ENCODE assay signal across 27 cellular contexts in genomic region chr6:109411034-109411433, GRCh38. TPM values are rescaled to one million over a fixed set of nuclear protein-coding genes. Genes with fewer than 3 reads are reported as not detected.
"Had no signal": no experiment of that assay in that cellular context is flagged by ENCODE, and none has a peak within 500 bp of the region (broad histone marks: within the 10 kb centered on the region; RNA-seq: fewer than 3 reads in every experiment).

No MANE protein-coding gene starts in this region.

- H3K27me3 ChIP-seq: adrenal gland, body of pancreas had no signal

- H3K27ac ChIP-seq: adrenal gland, body of pancreas, KMS-11, WERI-Rb-1 had no signal

- H3K4me2 ChIP-seq: KMS-11 had no signal

- H3K27me3 Mint-ChIP-seq: activated naive CD4-positive, alpha-beta T cell treated with anti-CD3 and anti-CD28 coated beads, Interleukin-2, amount 50 U/mL, for 24 hours had no signal

- H3K4me3 ChIP-seq: adrenal gland, body of pancreas had no signal

- H3K9me3 ChIP-seq: adrenal gland, body of pancreas had no signal

- H3K27ac Mint-ChIP-seq: activated CD4-positive, alpha-beta memory T cell treated with anti-CD3 and anti-CD28 coated beads, Interleukin-2, amount 10 ng/mL, durations not matched to agents 7 days and 5 days; activated CD8-positive, alpha-beta memory T cell treated with anti-CD3 and anti-CD28 coated beads, Interleukin-2, amount 10 ng/mL, durations not matched to agents 7 days and 5 days; activated naive CD4-positive, alpha-beta T cell treated with anti-CD3 and anti-CD28 coated beads, Interleukin-2, amount 50 U/mL, for 24 hours; T-cell; T-helper 17 cell had no signal

- DNase-seq: activated CD4-positive, alpha-beta memory T cell treated with anti-CD3 and anti-CD28 coated beads, Interleukin-2, amount 10 ng/mL, durations not matched to agents 7 days and 5 days; activated CD4-positive, alpha-beta T cell treated with anti-CD3 and anti-CD28 coated beads for 1 hour; activated CD4-positive, alpha-beta T cell treated with anti-CD3 and anti-CD28 coated beads for 48 hours; activated CD4-positive, CD25-positive, alpha-beta regulatory T cell; activated CD8-positive, alpha-beta memory T cell treated with anti-CD3 and anti-CD28 coated beads for 24 hours; activated CD8-positive, alpha-beta memory T cell treated with anti-CD3 and anti-CD28 coated beads, Interleukin-2, amount 10 ng/mL, durations not matched to agents 7 days and 5 days; activated CD8-positive, alpha-beta memory T cell treated with anti-CD3 and anti-CD28 coated beads, Interleukin-2, amount 50 U/mL, for 48 hours; activated effector memory CD4-positive, alpha-beta T cell treated with Interleukin-2 at 50 U/mL for 16 hours; activated T-cell treated with anti-CD3 and anti-CD28 coated beads, Interleukin-2, amount 50 U/mL, for 48 hours; adrenal gland; body of pancreas; central memory CD4-positive, alpha-beta T cell; NCI-H1092; NCI-H1436 treated with DMSO at 0.1 percent for 48 hours; NCI-H1694 treated with DMSO at 0.1 percent for 48 hours; NCI-H2029; NCI-H510A; NCI-H526; NCI-H748 treated with DMSO at 0.1 percent for 48 hours; SIG-M5; T-cell; T-helper 17 cell; WERI-Rb-1 had no signal

- H3K4me1 ChIP-seq: adrenal gland, body of pancreas had no signal

- H3K4me3 Mint-ChIP-seq: activated CD4-positive, alpha-beta memory T cell treated with anti-CD3 and anti-CD28 coated beads, Interleukin-2, amount 10 ng/mL, durations not matched to agents 7 days and 5 days; activated CD8-positive, alpha-beta memory T cell treated with anti-CD3 and anti-CD28 coated beads, Interleukin-2, amount 10 ng/mL, durations not matched to agents 7 days and 5 days; activated naive CD4-positive, alpha-beta T cell treated with anti-CD3 and anti-CD28 coated beads, Interleukin-2, amount 50 U/mL, for 24 hours; T-cell; T-helper 17 cell had no signal

- H3K9ac ChIP-seq: KMS-11 had no signal

- H3K36me3 Mint-ChIP-seq: activated CD8-positive, alpha-beta memory T cell treated with anti-CD3 and anti-CD28 coated beads, Interleukin-2, amount 10 ng/mL, durations not matched to agents 7 days and 5 days; activated naive CD4-positive, alpha-beta T cell treated with anti-CD3 and anti-CD28 coated beads, Interleukin-2, amount 50 U/mL, for 24 hours; T-cell had no signal

- ATAC-seq: activated CD8-positive, alpha-beta memory T cell treated with anti-CD3 and anti-CD28 coated beads, Interleukin-2, amount 10 ng/mL, durations not matched to agents 7 days and 5 days; body of pancreas; Right ventricle myocardium inferior; SK-N-SH treated with all-trans-retinoic acid at 6 μM for 48 hours; T-cell; T-helper 17 cell had no signal

- H3K36me3 ChIP-seq: adrenal gland, WERI-Rb-1 had no signal

- H3K9me3 Mint-ChIP-seq: activated CD4-positive, alpha-beta memory T cell treated with anti-CD3 and anti-CD28 coated beads, Interleukin-2, amount 10 ng/mL, durations not matched to agents 7 days and 5 days; activated naive CD4-positive, alpha-beta T cell treated with anti-CD3 and anti-CD28 coated beads, Interleukin-2, amount 50 U/mL, for 24 hours; T-cell had no signal

- H3K4me1 Mint-ChIP-seq: activated CD4-positive, alpha-beta memory T cell treated with anti-CD3 and anti-CD28 coated beads, Interleukin-2, amount 10 ng/mL, durations not matched to agents 7 days and 5 days; activated CD8-positive, alpha-beta memory T cell treated with anti-CD3 and anti-CD28 coated beads, Interleukin-2, amount 10 ng/mL, durations not matched to agents 7 days and 5 days; activated naive CD4-positive, alpha-beta T cell treated with anti-CD3 and anti-CD28 coated beads, Interleukin-2, amount 50 U/mL, for 24 hours; T-cell; T-helper 17 cell had no signal

RNA-seq across cellular contexts. Expression of gene PPIL6, which starts 29.4 kb away (rescaled TPM):
- total RNA-seq: activated CD4-positive, alpha-beta memory T cell treated with anti-CD3 and anti-CD28 coated beads, Interleukin-2, amount 10 ng/mL, durations not matched to agents 7 days and 5 days had no signal
